14 cellular contexts compared by ENCODE assay signal in genomic region chr7:101911011-101911799, GRCh38.
A peak's percentile ranks its signal among the peaks of the same experiment; 100 is the strongest.
DNase-seq lines count a peak whose midpoint lies in the region; ATAC-seq and TF ChIP-seq lines count a peak whose summit lies in the region.
"Had no signal": no experiment of that assay in that cellular context is flagged by ENCODE, and none has a peak within 500 bp of the region (broad histone marks: within the 10 kb centered on the region; RNA-seq: fewer than 3 reads in every experiment).

No MANE protein-coding gene starts in this region.

- peak; percentile 37 for DNase-seq in IMR-90
- DNase-seq in heart left ventricle, result peak in 2 of 5 donors; percentile 73 to 77
- DNase-seq in thyroid gland, result no peak
- no peak for DNase-seq in mesendoderm
- no peak for DNase-seq in activated naive CD8-positive, alpha-beta T cell treated with anti-CD3 and anti-CD28 coated beads, Interleukin-2, amount 50 U/mL, for 24 hours
- DNase-seq: activated CD4-positive, alpha-beta memory T cell treated with anti-CD3 and anti-CD28 coated beads, Interleukin-2, amount 10 ng/mL, durations not matched to agents 7 days and 5 days; AML-193; DMS79 treated with DMSO at 0.1 percent for 48 hours; NCI-H1694 treated with DMSO at 0.1 percent for 48 hours; PC-9 had no signal

- peaks cover 2% of the 10 kb centered on the region; the same call in 1 of the 2 replicates for H3K36me3 ChIP-seq in IMR-90 (ENCODE audit: control insufficient read depth, insufficient read depth, low read length)
- H3K36me3 ChIP-seq in heart left ventricle, result peaks cover 0 to 6% (median 3%) of the 10 kb centered on the region in 9 donors
- H3K36me3 ChIP-seq in thyroid gland, result peaks cover 0 to under 1% of the 10 kb centered on the region in 2 donors
- no peaks in the 10 kb centered on the region for H3K36me3 ChIP-seq in mesendoderm (ENCODE audit: control insufficient read depth, insufficient read depth, low read length)

- peaks cover 86% of the 10 kb centered on the region for H3K79me2 ChIP-seq in mesendoderm (ENCODE audit: control insufficient read depth, insufficient read depth, low read length)

- H4K8ac ChIP-seq in IMR-90 (ENCODE audit: low read depth in 2 of 2, low read length in 2 of 2) (peak overlapping the region; percentile 64 to 83; a peak in 2 of 4 replicates), mesendoderm (ENCODE audit: low read depth, low read length) (no peak overlapping the region)

- TF ChIP-seq CTCF in IMR-90 (conservative IDR thresholded peaks at IDR 0.05; ENCODE audit: low read depth, low read length) (no peak), heart left ventricle (IDR thresholded peaks at IDR 0.05) (no peak), nephron (IDR thresholded peaks at IDR 0.05; ENCODE audit: unreplicated experiment in 3 of 3) (no peak), thyroid gland (IDR thresholded peaks at IDR 0.05) (no peak)

- TF ChIP-seq POLR2A in IMR-90 (IDR thresholded peaks at IDR 0.05; ENCODE audit: low read depth, low read length), result no peak
- no peak for TF ChIP-seq POLR2A in heart left ventricle (IDR thresholded peaks at IDR 0.05)
- TF ChIP-seq POLR2A in thyroid gland (IDR thresholded peaks at IDR 0.05), result no peak

- H3K4me3 Mint-ChIP-seq in nephron, result no peak overlapping the region
- no peak overlapping the region for H3K4me3 Mint-ChIP-seq in activated naive CD8-positive, alpha-beta T cell treated with anti-CD3 and anti-CD28 coated beads, Interleukin-2, amount 50 U/mL, for 24 hours
- H3K4me3 Mint-ChIP-seq: activated CD4-positive, alpha-beta memory T cell treated with anti-CD3 and anti-CD28 coated beads, Interleukin-2, amount 10 ng/mL, durations not matched to agents 7 days and 5 days; stimulated activated memory B cell treated with anti-CD40 and anti-IgM and Interleukin-4, amounts not matched to agents 10 μg/mL and 1 μg/mL and 100 μg/mL, for 72 hours had no signal

- H4K5ac ChIP-seq in IMR-90 (ENCODE audit: low read depth, low read length) (peak overlapping the region; percentile 89), mesendoderm (ENCODE audit: low read length) (no peak overlapping the region)

- H3K56ac ChIP-seq in IMR-90 (ENCODE audit: extremely low read depth, insufficient read depth, low read length) (no peak overlapping the region), mesendoderm (ENCODE audit: low read length) (no peak overlapping the region)

- 0 out of 2 replicates have a peak overlapping the region, but pooled peaks have one; percentile 24 for H3K23ac ChIP-seq in IMR-90 (ENCODE audit: low read depth, low read length)
- H3K23ac ChIP-seq in mesendoderm (ENCODE audit: low read length), result no peak overlapping the region

- H4K91ac ChIP-seq in IMR-90 (ENCODE audit: insufficient read depth, low read depth, low read length), result peak overlapping the region; percentile 76

- H3K9me3 ChIP-seq in IMR-90 (ENCODE audit: control insufficient read depth, insufficient read depth, low read length) (no peaks in the 10 kb centered on the region), heart left ventricle (no peaks in the 10 kb centered on the region), thyroid gland (no peaks in the 10 kb centered on the region)

- no peaks in the 10 kb centered on the region for H3K27me3 Mint-ChIP-seq in nephron (ENCODE audit: low read depth)
- H3K27me3 Mint-ChIP-seq in activated naive CD8-positive, alpha-beta T cell treated with anti-CD3 and anti-CD28 coated beads, Interleukin-2, amount 50 U/mL, for 24 hours, result no peaks in the 10 kb centered on the region
- H3K27me3 Mint-ChIP-seq: activated CD4-positive, alpha-beta memory T cell treated with anti-CD3 and anti-CD28 coated beads, Interleukin-2, amount 10 ng/mL, durations not matched to agents 7 days and 5 days; stimulated activated memory B cell treated with anti-CD40 and anti-IgM and Interleukin-4, amounts not matched to agents 10 μg/mL and 1 μg/mL and 100 μg/mL, for 72 hours had no signal

- H3K4me3 ChIP-seq in IMR-90 (ENCODE audit: insufficient read depth, low read depth, low read length) (no peak overlapping the region), heart left ventricle (no peak overlapping the region), thyroid gland (replicated peaks in 1 of 3) (no peak overlapping the region), mesendoderm (ENCODE audit: low read length) (no peak overlapping the region)
- H3K4me3 ChIP-seq: PC-9 had no signal

- peaks cover 18% of the 10 kb centered on the region for H3K9me1 ChIP-seq in IMR-90 (ENCODE audit: insufficient read depth, low read length)

- no peaks in the 10 kb centered on the region for H3K27me3 ChIP-seq in IMR-90 (ENCODE audit: control insufficient read depth, insufficient read depth, low read length)
- no peaks in the 10 kb centered on the region for H3K27me3 ChIP-seq in heart left ventricle
- H3K27me3 ChIP-seq in thyroid gland, result no peaks in the 10 kb centered on the region
- no peaks in the 10 kb centered on the region for H3K27me3 ChIP-seq in mesendoderm (ENCODE audit: insufficient read depth, low read length, poor library complexity)

- H3K9me3 Mint-ChIP-seq in nephron, result no peaks in the 10 kb centered on the region
- no peaks in the 10 kb centered on the region for H3K9me3 Mint-ChIP-seq in activated naive CD8-positive, alpha-beta T cell treated with anti-CD3 and anti-CD28 coated beads, Interleukin-2, amount 50 U/mL, for 24 hours
- H3K9me3 Mint-ChIP-seq: activated CD4-positive, alpha-beta memory T cell treated with anti-CD3 and anti-CD28 coated beads, Interleukin-2, amount 10 ng/mL, durations not matched to agents 7 days and 5 days; stimulated activated memory B cell treated with anti-CD40 and anti-IgM and Interleukin-4, amounts not matched to agents 10 μg/mL and 1 μg/mL and 100 μg/mL, for 72 hours had no signal

- peaks cover 40% of the 10 kb centered on the region for H3K4me1 Mint-ChIP-seq in nephron
- H3K4me1 Mint-ChIP-seq in activated naive CD8-positive, alpha-beta T cell treated with anti-CD3 and anti-CD28 coated beads, Interleukin-2, amount 50 U/mL, for 24 hours, result peaks cover 8% of the 10 kb centered on the region

- peak overlapping the region; percentile 74 for H2BK5ac ChIP-seq in IMR-90 (ENCODE audit: low read depth, low read length, poor library complexity, severe bottlenecking)
- H2BK5ac ChIP-seq in mesendoderm (ENCODE audit: low read length), result no peak overlapping the region

- H3K4me1 ChIP-seq in IMR-90 (ENCODE audit: control insufficient read depth, insufficient read depth, low read length), result peaks cover 31% of the 10 kb centered on the region
- peaks cover 0 to 47% (median 29%) of the 10 kb centered on the region in 12 donors for H3K4me1 ChIP-seq in heart left ventricle
- H3K4me1 ChIP-seq in thyroid gland, result peaks cover 23 to 34% of the 10 kb centered on the region in 2 donors
- peaks cover 2% of the 10 kb centered on the region for H3K4me1 ChIP-seq in mesendoderm (ENCODE audit: control insufficient read depth, low read depth, low read length)

- H3K14ac ChIP-seq in IMR-90 (replicated peaks; ENCODE audit: low read depth, low read length), result peak overlapping the region; percentile 7

- H3K18ac ChIP-seq in IMR-90 (ENCODE audit: low read depth, low read length) (peak overlapping the region; percentile 91), mesendoderm (ENCODE audit: low read length) (no peak overlapping the region)

- WGBS in IMR-90 (ENCODE audit: extremely low coverage in 2 of 2, insufficient read length in 1 of 2), 2 experiments, result 78% methylated on average over 8 of the region's 17 CpGs; no CpG with 5 or more reads in 1 of the 2 experiments
- 83 to 93% (median 90%) methylated on average over 14 to 17 of the region's 17 CpGs for WGBS in heart left ventricle, 4 donors
- 78 to 84% methylated on average over 4 to 9 of the region's 17 CpGs for WGBS in thyroid gland, 2 donors
- no CpG with 5 or more reads among the region's 17 CpGs for WGBS in mesendoderm (ENCODE audit: extremely low coverage, insufficient coverage, low lambda C conversion rate)

- dilution Hi-C loops in IMR-90 (cut with HindIII; ENCODE audit: low sequenced_read_pairs, unreplicated experiment), result no loop called here

- H2AK9ac ChIP-seq in IMR-90 (replicated peaks; ENCODE audit: low read depth, low read length, poor library complexity), result peak overlapping the region; percentile 80

- BruUV-seq in IMR-90 (replicated peaks; lab: Mats Ljungman, UMichigan), result no TSS peak

- H3K27ac ChIP-seq in IMR-90 (ENCODE audit: insufficient read depth, low read length) (peak overlapping the region; percentile 86), heart left ventricle (peak overlapping the region in 11 of 12 donors; percentile 33 to 87 (median 70)), thyroid gland (peak overlapping the region; percentile 62 to 80 (median 73)), mesendoderm (ENCODE audit: low read depth, low read length) (no peak overlapping the region)
- H3K27ac ChIP-seq: PC-9 had no signal

- CTCF ChIA-PET in IMR-90 (lab: Yijun Ruan, JAX), result interaction anchor here (0.7 kb wide), 1 partner anchor 15 kb away, joined by 3 read pairs; no protein-coding TSS in a partner anchor

- H3K79me1 ChIP-seq in IMR-90 (ENCODE audit: low read depth in 1 of 2, low read length in 2 of 2) (peaks cover 47 to 88% of the 10 kb centered on the region in 2 experiments), mesendoderm (ENCODE audit: low read length) (peaks cover 29% of the 10 kb centered on the region)

- H2BK15ac ChIP-seq in IMR-90 (ENCODE audit: low read depth, low read length) (peak overlapping the region; percentile 77; the same call in 2 of the 3 replicates), mesendoderm (replicated peaks; ENCODE audit: low read depth) (no peak overlapping the region)

- peaks cover 8% of the 10 kb centered on the region for H4K20me1 ChIP-seq in IMR-90 (ENCODE audit: insufficient read depth, low read length)

- ATAC-seq in IMR-90 (ENCODE audit: low read depth) (peak; percentile 16; the same call in 1 of the 2 replicates), heart left ventricle (peak in 3 of 4 donors; percentile 39 to 65 (median 50)), GM21447 (IDR thresholded peaks at IDR 0.05; ENCODE audit: unreplicated experiment) (no peak), GM18907 (IDR thresholded peaks at IDR 0.05; ENCODE audit: unreplicated experiment) (no peak)
- no peak for ATAC-seq in activated naive CD8-positive, alpha-beta T cell treated with anti-CD3 and anti-CD28 coated beads, Interleukin-2, amount 50 U/mL, for 24 hours
- ATAC-seq: stimulated activated memory B cell treated with anti-CD40 and anti-IgM and Interleukin-4, amounts not matched to agents 10 μg/mL and 1 μg/mL and 100 μg/mL, for 72 hours had no signal

- H3K36me3 Mint-ChIP-seq in nephron (ENCODE audit: low read depth), result peaks cover 10% of the 10 kb centered on the region
- H3K36me3 Mint-ChIP-seq in activated naive CD8-positive, alpha-beta T cell treated with anti-CD3 and anti-CD28 coated beads, Interleukin-2, amount 50 U/mL, for 24 hours (ENCODE audit: low read depth), result no peaks in the 10 kb centered on the region

- peak overlapping the region; percentile 85 for H2AK5ac ChIP-seq in IMR-90 (ENCODE audit: low read depth, low read length)
- H2AK5ac ChIP-seq in mesendoderm (ENCODE audit: low read length), result no peak overlapping the region

- H3K4ac ChIP-seq in IMR-90 (ENCODE audit: low read depth, low read length) (peak overlapping the region; percentile 60), mesendoderm (ENCODE audit: low read depth, low read length) (no peak overlapping the region)

- H3K4me2 ChIP-seq in IMR-90 (ENCODE audit: low read depth, low read length), result no peak overlapping the region
- H3K4me2 ChIP-seq in mesendoderm (ENCODE audit: low read length), result no peak overlapping the region
- H3K4me2 ChIP-seq: PC-9 had no signal

- intact Hi-C loops in IMR-90 (cut with micrococcal nuclease), result loop anchor here (5.0 kb wide), 1 partner anchor 94 kb away; the partner anchor contains the start of gene CUX1
- intact Hi-C loops in heart left ventricle (cut with DNase I), result loop anchor here in 1 of 10 donors (5.0 kb wide), 1 partner anchor 54 kb away; no protein-coding TSS in a partner anchor
- intact Hi-C loops in thyroid gland (cut with DNase I), result no loop called here

- H2BK20ac ChIP-seq in IMR-90 (ENCODE audit: low read depth, low read length), result peak overlapping the region; percentile 57; the same call in 1 of the 2 replicates

- peak overlapping the region in 2 of 3 experiments; percentile 69 to 88 for H3K27ac Mint-ChIP-seq in nephron
- H3K27ac Mint-ChIP-seq in activated naive CD8-positive, alpha-beta T cell treated with anti-CD3 and anti-CD28 coated beads, Interleukin-2, amount 50 U/mL, for 24 hours, result no peak overlapping the region
- H3K27ac Mint-ChIP-seq: activated CD4-positive, alpha-beta memory T cell treated with anti-CD3 and anti-CD28 coated beads, Interleukin-2, amount 10 ng/mL, durations not matched to agents 7 days and 5 days; stimulated activated memory B cell treated with anti-CD40 and anti-IgM and Interleukin-4, amounts not matched to agents 10 μg/mL and 1 μg/mL and 100 μg/mL, for 72 hours had no signal

- TF ChIP-seq RAD21 in IMR-90 (IDR thresholded peaks at IDR 0.05; ENCODE audit: low read length), result no peak

- H2BK120ac ChIP-seq in IMR-90 (ENCODE audit: low read depth, low read length) (peak overlapping the region; percentile 59; the same call in 1 of the 2 replicates), mesendoderm (ENCODE audit: low read depth, low read length) (no peak overlapping the region)

- H2AFZ ChIP-seq in IMR-90 (replicated peaks; ENCODE audit: low read length, poor library complexity), result no peak overlapping the region
- H2AFZ ChIP-seq: PC-9 had no signal

- H3K9ac ChIP-seq in IMR-90 (ENCODE audit: low read depth, low read length) (no peak overlapping the region), mesendoderm (ENCODE audit: low read length) (no peak overlapping the region)

- in situ Hi-C loops in IMR-90 (cut with MboI; ENCODE audit: low sequenced_read_pairs), result no loop called here

- POLR2A ChIA-PET in IMR-90 (lab: Charles Lee; ENCODE audit: unreplicated experiment), result no interaction called here

Comparison
In these comparisons a context has a peak if more than half of its experiments do, and no peak if none do; other contexts are left out.
1. ATAC-seq: peak in IMR-90 (single experiment) and heart left ventricle (3 of 4); none in GM21447 (single experiment), GM18907 (single experiment) and activated naive CD8-positive, alpha-beta T cell treated with anti-CD3 and anti-CD28 coated beads, Interleukin-2, amount 50 U/mL, for 24 hours (single experiment).